In the genomic region with DNA sequence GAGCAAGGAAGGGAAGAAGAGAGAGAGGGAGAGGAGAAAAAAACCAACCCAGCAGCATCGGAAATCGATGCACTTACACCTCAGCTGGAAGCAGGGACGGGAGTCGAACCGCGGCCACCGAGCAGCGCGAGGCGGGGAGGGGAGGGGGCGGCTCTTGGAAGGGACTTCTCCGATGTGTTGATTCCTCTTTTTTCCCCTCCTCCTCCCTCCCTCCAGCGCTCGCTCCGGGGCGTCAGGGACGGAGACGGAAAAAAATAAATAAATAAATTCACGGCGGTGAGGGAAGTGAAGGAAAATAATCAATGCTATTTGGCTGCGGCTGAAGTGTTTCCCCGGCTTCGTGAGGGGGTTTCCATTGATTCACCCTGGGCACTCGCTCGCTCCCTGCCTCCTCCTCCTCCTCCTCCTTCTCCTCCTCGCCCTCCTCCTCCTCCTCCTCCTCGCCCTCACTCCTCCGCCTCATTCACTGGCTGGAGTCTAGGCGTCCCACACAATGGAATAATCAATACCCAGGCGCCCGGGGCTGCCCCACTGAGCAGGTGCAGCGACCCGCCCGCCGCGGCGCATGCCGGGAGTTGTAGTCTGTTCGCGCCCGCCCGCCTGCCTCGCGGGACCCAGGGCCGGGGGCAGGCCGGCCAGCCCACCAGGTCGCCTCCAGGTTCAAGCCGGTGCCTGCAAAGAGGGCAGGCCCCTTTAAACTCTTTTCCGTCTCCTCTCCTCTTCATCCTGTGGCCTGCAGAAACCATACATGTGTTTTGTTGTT, we compare ENCODE assay signal across 8 cellular contexts. TPM values are rescaled to one million over a fixed set of nuclear protein-coding genes. Genes with fewer than 3 reads are reported as not detected.
DNase-seq lines count a peak whose midpoint lies in the region; ATAC-seq and FAIRE-seq lines count a peak whose summit lies in the region.

A gene (minus strand): TSS at position 500 of the 763 bp plus-strand sequence. CDS start 16,440 bp downstream, outside the sequence.

- FAIRE-seq in urothelium cell line (lab: Jason Lieb, UNC) = no peak

- peak; percentile 55 for ATAC-seq in HG02623 (IDR thresholded peaks at IDR 0.05; ENCODE audit: unreplicated experiment)
- ATAC-seq in right cardiac atrium = peak; percentile 80 to 81

- DNase-seq in GDM1 (lab: John Stamatoyannopoulos, UW) = peak; percentile 61
- peak; percentile 79 for DNase-seq in NCI-H1417 treated with DMSO at 0.1 percent for 48 hours (lab: John Stamatoyannopoulos, UW)
- DNase-seq in SW480 (ENCODE audit: low spot score) = peak; percentile 68
- DNase-seq in activated naive CD8-positive, alpha-beta T cell treated with anti-CD3 and anti-CD28 coated beads, Interleukin-2, amount 50 U/mL, for 16 hours (ENCODE audit: low read depth, low spot score) = peak; percentile 60
- DNase-seq in right cardiac atrium = peak; percentile 78 to 92 (median 90)
- peak; percentile 30 for DNase-seq in pulmonary artery endothelial cell (ENCODE audit: low read depth, low spot score)
- peak; percentile 94 for DNase-seq in urothelium cell line (ENCODE audit: low spot score)

- H3K4me1 ChIP-seq in right cardiac atrium (ENCODE audit: control insufficient read depth, insufficient read depth, low read length) = peaks cover 3% of the 10 kb centered on the region

- H3K27me3 ChIP-seq in right cardiac atrium (ENCODE audit: control insufficient read depth, insufficient read depth) = no peaks in the 10 kb centered on the region

- intact Hi-C loops in right cardiac atrium (cut with DNase I) = no loop called here

- no peaks in the 10 kb centered on the region for H3K9me3 ChIP-seq in right cardiac atrium (ENCODE audit: control insufficient read depth, low read length)

- H3K27ac ChIP-seq in right cardiac atrium (ENCODE audit: low read length) = peak within 1 kb of the TSS; percentile 66

- peak within 1 kb of the TSS; percentile 54 for H3K4me3 ChIP-seq in right cardiac atrium (ENCODE audit: low read length)

- WGBS in right cardiac atrium = under 1% methylated on average over 49 of the region's 49 CpGs

RNA-seq across cellular contexts. Expression of the gene that starts here (rescaled TPM):
- total RNA-seq in right cardiac atrium (1 to 10 TPM in 1 of 4 donors, under 1 TPM in 3; 0.31 to 1.0 (median 0.87) TPM), pulmonary artery endothelial cell (0.26 and 0.49 TPM in 2 replicates)
- polyA plus RNA-seq in right cardiac atrium = 0.50 TPM

Comparison
In these comparisons a context has a peak if more than half of its experiments do, and no peak if none do; other contexts are left out.
1. Peak in every context shown above with its lines: DNase-seq, ATAC-seq, H3K4me3 ChIP-seq and H3K27ac ChIP-seq.
2. Peak in DNase-seq in pulmonary artery endothelial cell; RNA of the gene not detected or under 1 TPM.
3. DNase-seq: peak in every context shown above with its lines; median percentile 94 in urothelium cell line; 90 in right cardiac atrium; 79 in NCI-H1417 treated with DMSO at 0.1 percent for 48 hours; 68 in SW480; 61 in GDM1; 60 in activated naive CD8-positive, alpha-beta T cell treated with anti-CD3 and anti-CD28 coated beads, Interleukin-2, amount 50 U/mL, for 16 hours; 30 in pulmonary artery endothelial cell.